ENCODE assay signal across 14 cellular contexts in the genomic region with DNA sequence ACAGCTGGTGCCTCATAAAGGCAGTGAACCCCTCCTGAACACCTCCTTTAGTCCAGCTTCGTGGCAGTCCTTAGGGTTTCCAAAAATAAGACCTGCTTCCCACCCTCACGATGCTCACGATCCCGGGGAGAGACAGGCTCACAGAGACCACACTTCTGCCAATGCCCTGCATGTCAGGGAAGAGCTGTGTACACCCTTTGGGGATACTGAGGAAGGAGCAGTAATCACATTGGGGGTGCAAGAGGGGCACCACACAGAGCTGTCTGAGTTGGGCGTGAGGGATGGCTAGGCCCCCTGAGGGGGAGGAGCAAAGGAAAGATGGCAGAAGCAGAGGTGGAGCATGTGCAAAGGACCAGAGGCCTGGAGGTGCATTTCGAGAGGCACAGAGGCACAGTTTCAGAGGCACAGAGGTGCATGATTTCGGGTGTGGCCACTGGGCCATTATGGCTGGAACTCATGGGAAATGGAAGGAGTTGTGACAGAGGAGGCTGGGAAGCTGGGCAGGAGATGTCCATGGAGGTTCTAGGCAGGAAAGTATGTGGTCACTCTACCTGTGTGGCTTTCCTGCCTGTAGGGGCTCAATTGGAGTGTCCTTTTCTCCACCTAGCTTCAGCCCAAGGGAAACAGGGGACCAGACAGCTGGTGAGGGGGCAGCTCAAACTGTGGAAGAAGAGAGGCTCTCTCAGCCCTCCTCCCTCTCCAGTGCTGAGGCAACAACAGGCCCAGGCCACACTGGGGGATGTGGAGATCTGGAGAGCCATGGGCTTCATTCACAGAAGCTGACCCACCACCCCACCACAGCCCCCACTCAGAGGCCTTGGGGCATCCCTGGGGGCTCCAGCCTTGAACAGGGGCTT.
"Had no signal": no experiment of that assay in that cellular context is flagged by ENCODE, and none has a peak within 500 bp of the region (broad histone marks: within the 10 kb centered on the region; RNA-seq: fewer than 3 reads in every experiment).

No MANE protein-coding gene starts in this region.

- H3K36me3 ChIP-seq: heart right ventricle, left lung, suprapubic skin had no signal

- ATAC-seq: sciatic nerve had no signal

- H3K4me1 Mint-ChIP-seq: activated CD4-positive, alpha-beta memory T cell treated with anti-CD3 and anti-CD28 coated beads, Interleukin-2, amount 10 ng/mL, durations not matched to agents 7 days and 5 days; activated naive CD4-positive, alpha-beta T cell treated with anti-CD3 and anti-CD28 coated beads, Interleukin-2, amount 50 U/mL, for 24 hours; naive B cell had no signal

- H3K27ac Mint-ChIP-seq: activated CD4-positive, alpha-beta memory T cell treated with anti-CD3 and anti-CD28 coated beads, Interleukin-2, amount 10 ng/mL, durations not matched to agents 7 days and 5 days; progenitor cell of endocrine pancreas had no signal

- H3K36me3 Mint-ChIP-seq: activated naive CD4-positive, alpha-beta T cell treated with anti-CD3 and anti-CD28 coated beads, Interleukin-2, amount 50 U/mL, for 24 hours; naive B cell had no signal

- H3K4me3 Mint-ChIP-seq: activated CD4-positive, alpha-beta memory T cell treated with anti-CD3 and anti-CD28 coated beads, Interleukin-2, amount 10 ng/mL, durations not matched to agents 7 days and 5 days; activated naive CD4-positive, alpha-beta T cell treated with anti-CD3 and anti-CD28 coated beads, Interleukin-2, amount 50 U/mL, for 24 hours; naive B cell had no signal

- H3K27me3 ChIP-seq: heart right ventricle, left lung, suprapubic skin had no signal

- H3K27ac ChIP-seq: left lung had no signal

- H3K9me3 Mint-ChIP-seq: activated CD4-positive, alpha-beta memory T cell treated with anti-CD3 and anti-CD28 coated beads, Interleukin-2, amount 10 ng/mL, durations not matched to agents 7 days and 5 days; activated naive CD4-positive, alpha-beta T cell treated with anti-CD3 and anti-CD28 coated beads, Interleukin-2, amount 50 U/mL, for 24 hours; naive B cell had no signal

- H3K9me3 ChIP-seq: heart right ventricle, left lung, suprapubic skin had no signal

- H3K4me3 ChIP-seq: heart right ventricle, left lung, suprapubic skin had no signal

- DNase-seq: activated CD4-positive, alpha-beta memory T cell treated with anti-CD3 and anti-CD28 coated beads, Interleukin-2, amount 10 ng/mL, durations not matched to agents 7 days and 5 days; activated CD4-positive, alpha-beta T cell treated with anti-CD3 and anti-CD28 coated beads for 1 hour; amygdala; heart right ventricle; left lung; midbrain; naive B cell; stimulated activated CD4-positive, alpha-beta T cell treated with anti-CD3 and anti-CD28 coated beads, Interleukin-2, amount 100 ng/mL, for 24 hours; stimulated activated naive CD4-positive, alpha-beta T cell; T1000 had no signal

- H3K27me3 Mint-ChIP-seq: activated naive CD4-positive, alpha-beta T cell treated with anti-CD3 and anti-CD28 coated beads, Interleukin-2, amount 50 U/mL, for 24 hours had no signal
